In genomic region chr4:10673817-10674369, GRCh38 we compare ENCODE assay signal across 14 cellular contexts. TPM values are rescaled to one million over a fixed set of nuclear protein-coding genes. Genes with fewer than 3 reads are reported as not detected.
DNase-seq lines count a peak whose midpoint lies in the region; ATAC-seq and TF ChIP-seq lines count a peak whose summit lies in the region.
"Had no signal": no experiment of that assay in that cellular context is flagged by ENCODE, and none has a peak within 500 bp of the region (broad histone marks: within the 10 kb centered on the region; RNA-seq: fewer than 3 reads in every experiment).

No MANE protein-coding gene starts in this region.

- in situ Hi-C loops in transverse colon (cut with MboI; ENCODE audit: low pct_ligation_motif_present in 1 of 4, low pct_unique_long_range_greater_than_20kb in 1 of 4, low sequenced_read_pairs in 3 of 4), result no loop called here

- intact Hi-C loops in left colon (cut with DNase I, micrococcal nuclease), result no loop called here
- intact Hi-C loops in thyroid gland (cut with DNase I), result no loop called here
- intact Hi-C loops in transverse colon (cut with DNase I; ENCODE audit: low total_unique reads), result no loop called here

- H3K9me3 ChIP-seq in thyroid gland, result no peaks in the 10 kb centered on the region
- H3K9me3 ChIP-seq in transverse colon, result no peaks in the 10 kb centered on the region
- H3K9me3 ChIP-seq: thoracic aorta had no signal

- DNase-seq in left colon (no peak), NCI-H2196 (lab: John Stamatoyannopoulos, UW; ENCODE audit: unreplicated experiment) (no peak), thyroid gland (no peak), transverse colon (no peak)
- DNase-seq: activated CD4-positive, alpha-beta T cell treated with anti-CD3 and anti-CD28 coated beads for 1 hour; NCI-H1417 treated with DMSO at 0.1 percent for 48 hours; stimulated activated CD4-positive, alpha-beta T cell treated with anti-CD3 and anti-CD28 coated beads, Interleukin-4, amount 100 ng/mL, for 1 hour had no signal

- H3K4me3 ChIP-seq in thyroid gland (replicated peaks in 1 of 3) (no peak overlapping the region), transverse colon (no peak overlapping the region)
- H3K4me3 ChIP-seq: thoracic aorta had no signal

- TF ChIP-seq CTCF in thyroid gland (IDR thresholded peaks at IDR 0.05), result no peak
- TF ChIP-seq CTCF in transverse colon (IDR thresholded peaks at IDR 0.05), result no peak

- peak; percentile 63 for ATAC-seq in GM18873 (IDR thresholded peaks at IDR 0.05; ENCODE audit: low FRiP score, unreplicated experiment)
- peak; percentile 81 for ATAC-seq in GM21515 (IDR thresholded peaks at IDR 0.05; ENCODE audit: unreplicated experiment)
- peak; percentile 72 for ATAC-seq in HG03097 (IDR thresholded peaks at IDR 0.05; ENCODE audit: low FRiP score, unreplicated experiment)
- peak; percentile 70 for ATAC-seq in left colon

- TF ChIP-seq POLR2A in thyroid gland (IDR thresholded peaks at IDR 0.05) (no peak), transverse colon (IDR thresholded peaks at IDR 0.05) (no peak)

- H3K27ac ChIP-seq in thyroid gland (no peak overlapping the region), transverse colon (no peak overlapping the region)
- H3K27ac ChIP-seq: thoracic aorta had no signal

- H3K36me3 ChIP-seq in thyroid gland (no peaks in the 10 kb centered on the region), transverse colon (no peaks in the 10 kb centered on the region)
- H3K36me3 ChIP-seq: thoracic aorta had no signal

- TF ChIP-seq EP300 in transverse colon (IDR thresholded peaks at IDR 0.05; ENCODE audit: low read depth), result no peak

- H3K27me3 ChIP-seq in thyroid gland (no peaks in the 10 kb centered on the region), transverse colon (no peaks in the 10 kb centered on the region)

- WGBS in thyroid gland, 2 donors, result 82 to 84% methylated on average over 5 of the region's 5 CpGs
- WGBS in transverse colon (ENCODE audit: low coverage in 1 of 2), 2 donors, result 60 to 76% methylated on average over 3 to 5 of the region's 5 CpGs

- H3K4me1 ChIP-seq in thyroid gland (no peaks in the 10 kb centered on the region), transverse colon (no peaks in the 10 kb centered on the region)

RNA-seq across cellular contexts. Expression of gene CLNK, which starts 10.7 kb away (rescaled TPM):
- total RNA-seq in left colon, result under 1 TPM in 1 of 2 donors, not detected in 1; 0.06 TPM
- not detected for total RNA-seq in thyroid gland
- under 1 TPM in 2 of 4 donors, not detected in 2; under 0.01 to 0.48 TPM for total RNA-seq in transverse colon
- total RNA-seq: Daoy, endothelial cell of umbilical vein, RPMI7951, thoracic aorta had no signal
